Comparison of ENCODE assay signal across 20 cellular contexts in genomic region chr6:83303426-83303825, GRCh38.
"Had no signal": no experiment of that assay in that cellular context is flagged by ENCODE, and none has a peak within 500 bp of the region (broad histone marks: within the 10 kb centered on the region; RNA-seq: fewer than 3 reads in every experiment).

No MANE protein-coding gene starts in this region.

- H3K4me2 ChIP-seq: hepatocyte, smooth muscle cell had no signal

- H3K36me3 ChIP-seq: sigmoid colon, transverse colon had no signal

- H3K79me2 ChIP-seq: hepatocyte had no signal

- H3K27ac ChIP-seq: dorsolateral prefrontal cortex, foreskin keratinocyte, hepatocyte, psoas muscle, sigmoid colon, testis, transverse colon had no signal

- H3K27me3 ChIP-seq: dorsolateral prefrontal cortex, foreskin keratinocyte, hepatocyte, sigmoid colon, testis, transverse colon had no signal

- H3K4me1 ChIP-seq: psoas muscle, sigmoid colon, testis, transverse colon had no signal

- H3K9me3 ChIP-seq: psoas muscle, sigmoid colon, testis, transverse colon had no signal

- H2AFZ ChIP-seq: hepatocyte had no signal

- H3K4me3 ChIP-seq: dorsolateral prefrontal cortex, hepatocyte, lung, psoas muscle, sigmoid colon, smooth muscle cell, testis, transverse colon had no signal

- ATAC-seq: foreskin keratinocyte; left colon; left ventricle myocardium superior; naive thymus-derived CD4-positive, alpha-beta T cell; psoas muscle; stimulated activated effector memory CD8-positive, alpha-beta T cell treated with anti-CD3 and anti-CD28 coated beads, Interleukin-12 subunit alpha, Interleukin-12 subunit beta, amount 100 ng/mL, for 72 hours; stimulated activated naive CD8-positive, alpha-beta T cell treated with anti-CD3 and anti-CD28 coated beads, Interleukin-15, Interleukin-2, amounts not matched to agents 100 U/mL and 50 U/mL, for 24 hours had no signal

- DNase-seq: cortex of kidney; dorsolateral prefrontal cortex; effector CD8-positive, alpha-beta T cell; foreskin keratinocyte; head of caudate nucleus; left colon; left ventricle myocardium superior; naive thymus-derived CD4-positive, alpha-beta T cell; nephron progenitor cell; psoas muscle; sigmoid colon; stimulated activated CD4-positive, alpha-beta T cell treated with anti-CD3 and anti-CD28 coated beads, Interleukin-2, amount 100 ng/mL, for 48 hours; stimulated activated CD8-positive, alpha-beta memory T cell treated with anti-CD3 and anti-CD28 coated beads, Interleukin-4, amount 100 ng/mL, for 48 hours; stimulated activated naive CD8-positive, alpha-beta T cell treated with anti-CD3 and anti-CD28 coated beads, Interleukin-15, Interleukin-2, amounts not matched to agents 100 U/mL and 50 U/mL, for 24 hours; testis; transverse colon had no signal
